Comparison of ENCODE assay signal across 18 cellular contexts in genomic region chr9:17088566-17088965, GRCh38. TPM values are rescaled to one million over a fixed set of nuclear protein-coding genes. Genes with fewer than 3 reads are reported as not detected.
DNase-seq lines count a peak whose midpoint lies in the region; ATAC-seq and TF ChIP-seq lines count a peak whose summit lies in the region.
"Had no signal": no experiment of that assay in that cellular context is flagged by ENCODE, and none has a peak within 500 bp of the region (broad histone marks: within the 10 kb centered on the region; RNA-seq: fewer than 3 reads in every experiment).

No MANE protein-coding gene starts in this region.

- H3K4me3 Mint-ChIP-seq in GM23338 = no peak overlapping the region
- no peak overlapping the region for H3K4me3 Mint-ChIP-seq in naive thymus-derived CD8-positive, alpha-beta T cell
- no peak overlapping the region for H3K4me3 Mint-ChIP-seq in stimulated activated effector memory CD8-positive, alpha-beta T cell treated with anti-CD3 and anti-CD28 coated beads, Interleukin-12 subunit alpha, Interleukin-12 subunit beta, amount 100 ng/mL, for 72 hours
- no peak overlapping the region for H3K4me3 Mint-ChIP-seq in stimulated activated naive B cell treated with anti-CD40 and anti-IgM and Interleukin-4, amounts not matched to agents 10 μg/mL and 1 μg/mL and 100 μg/mL, for 72 hours
- H3K4me3 Mint-ChIP-seq: CD14-positive monocyte; CD8-positive, alpha-beta T cell; IgD-negative memory B cell had no signal

- H3K4me2 ChIP-seq in GM23338 = no peak overlapping the region
- no peak overlapping the region for H3K4me2 ChIP-seq in osteoblast (ENCODE audit: insufficient read depth, low read length)
- H3K4me2 ChIP-seq: BLaER1 had no signal

- no peaks in the 10 kb centered on the region for H3K27me3 Mint-ChIP-seq in GM23338 (ENCODE audit: insufficient read depth, low read depth, poor library complexity)
- peaks cover 0 to 3% (median 0%) of the 10 kb centered on the region in 5 donors for H3K27me3 Mint-ChIP-seq in naive thymus-derived CD8-positive, alpha-beta T cell
- peaks cover 0 to 4% of the 10 kb centered on the region in 2 donors for H3K27me3 Mint-ChIP-seq in stimulated activated naive B cell treated with anti-CD40 and anti-IgM and Interleukin-4, amounts not matched to agents 10 μg/mL and 1 μg/mL and 100 μg/mL, for 72 hours
- H3K27me3 Mint-ChIP-seq: IgD-negative memory B cell had no signal

- H2AFZ ChIP-seq in GM23338 (peak overlapping the region; percentile 63), osteoblast (ENCODE audit: low read length) (no peak overlapping the region)

- TF ChIP-seq CTCF in GM23338 (conservative IDR thresholded peaks at IDR 0.05; ENCODE audit: low read depth in 2 of 2) = no peak
- no peak for TF ChIP-seq CTCF in choroid plexus epithelial cell (conservative IDR thresholded peaks at IDR 0.05; ENCODE audit: low read depth, low read length)
- TF ChIP-seq CTCF in osteoblast (IDR thresholded peaks at IDR 0.05; ENCODE audit: extremely low read depth, low read depth, low read length) = no peak

- H3K4me3 ChIP-seq in GM23338 (no peak overlapping the region), choroid plexus epithelial cell (ENCODE audit: low read depth, low read length) (no peak overlapping the region), osteoblast (ENCODE audit: insufficient read depth, low read length) (no peak overlapping the region)
- H3K4me3 ChIP-seq: BLaER1, GM12878 had no signal

- H3K4me1 ChIP-seq in GM23338 (ENCODE audit: insufficient read depth) = no peaks in the 10 kb centered on the region
- H3K4me1 ChIP-seq in osteoblast (ENCODE audit: insufficient read depth, low read length) = no peaks in the 10 kb centered on the region
- H3K4me1 ChIP-seq: BLaER1 had no signal

- no peak overlapping the region for H3K27ac Mint-ChIP-seq in GM23338
- H3K27ac Mint-ChIP-seq in naive thymus-derived CD8-positive, alpha-beta T cell = no peak overlapping the region
- no peak overlapping the region for H3K27ac Mint-ChIP-seq in stimulated activated effector memory CD8-positive, alpha-beta T cell treated with anti-CD3 and anti-CD28 coated beads, Interleukin-12 subunit alpha, Interleukin-12 subunit beta, amount 100 ng/mL, for 72 hours
- no peak overlapping the region for H3K27ac Mint-ChIP-seq in stimulated activated naive B cell treated with anti-CD40 and anti-IgM and Interleukin-4, amounts not matched to agents 10 μg/mL and 1 μg/mL and 100 μg/mL, for 72 hours
- H3K27ac Mint-ChIP-seq: CD14-positive monocyte; CD8-positive, alpha-beta T cell; IgD-negative memory B cell had no signal

- H3K4me1 Mint-ChIP-seq in GM23338 = no peaks in the 10 kb centered on the region
- H3K4me1 Mint-ChIP-seq in naive thymus-derived CD8-positive, alpha-beta T cell = no peaks in the 10 kb centered on the region
- H3K4me1 Mint-ChIP-seq in stimulated activated effector memory CD8-positive, alpha-beta T cell treated with anti-CD3 and anti-CD28 coated beads, Interleukin-12 subunit alpha, Interleukin-12 subunit beta, amount 100 ng/mL, for 72 hours = no peaks in the 10 kb centered on the region
- no peaks in the 10 kb centered on the region for H3K4me1 Mint-ChIP-seq in stimulated activated naive B cell treated with anti-CD40 and anti-IgM and Interleukin-4, amounts not matched to agents 10 μg/mL and 1 μg/mL and 100 μg/mL, for 72 hours
- H3K4me1 Mint-ChIP-seq: CD14-positive monocyte had no signal

- H3K79me2 ChIP-seq in GM23338 (replicated peaks; ENCODE audit: insufficient read depth) (no peaks in the 10 kb centered on the region), osteoblast (ENCODE audit: insufficient read depth, low read length) (no peaks in the 10 kb centered on the region)

- H4K20me1 ChIP-seq in GM23338 (replicated peaks; ENCODE audit: insufficient read depth) = no peaks in the 10 kb centered on the region
- no peaks in the 10 kb centered on the region for H4K20me1 ChIP-seq in osteoblast (ENCODE audit: insufficient read depth, low read length)
- H4K20me1 ChIP-seq: BLaER1 had no signal

- H3K27me3 ChIP-seq in GM23338 (ENCODE audit: insufficient read depth) (no peaks in the 10 kb centered on the region), osteoblast (ENCODE audit: insufficient read depth, low read length) (no peaks in the 10 kb centered on the region)
- H3K27me3 ChIP-seq: BLaER1 had no signal

- H3K36me3 ChIP-seq in GM23338 (ENCODE audit: insufficient read depth) = no peaks in the 10 kb centered on the region
- H3K36me3 ChIP-seq in osteoblast (ENCODE audit: insufficient read depth, low read length) = no peaks in the 10 kb centered on the region
- H3K36me3 ChIP-seq: BLaER1 had no signal

- H3K9me3 ChIP-seq in osteoblast (ENCODE audit: low read depth, low read length) = no peaks in the 10 kb centered on the region
- H3K9me3 ChIP-seq: BLaER1 had no signal

- H3K9me2 ChIP-seq in GM23338 (ENCODE audit: insufficient read depth) = no peaks in the 10 kb centered on the region

- H3K36me3 Mint-ChIP-seq in GM23338 (ENCODE audit: low read depth) = no peaks in the 10 kb centered on the region
- no peaks in the 10 kb centered on the region for H3K36me3 Mint-ChIP-seq in naive thymus-derived CD8-positive, alpha-beta T cell
- no peaks in the 10 kb centered on the region for H3K36me3 Mint-ChIP-seq in stimulated activated effector memory CD8-positive, alpha-beta T cell treated with anti-CD3 and anti-CD28 coated beads, Interleukin-12 subunit alpha, Interleukin-12 subunit beta, amount 100 ng/mL, for 72 hours
- no peaks in the 10 kb centered on the region for H3K36me3 Mint-ChIP-seq in stimulated activated naive B cell treated with anti-CD40 and anti-IgM and Interleukin-4, amounts not matched to agents 10 μg/mL and 1 μg/mL and 100 μg/mL, for 72 hours
- H3K36me3 Mint-ChIP-seq: CD14-positive monocyte; CD8-positive, alpha-beta T cell; IgD-negative memory B cell had no signal

- no peak overlapping the region for H3K27ac ChIP-seq in GM23338 (ENCODE audit: low read depth)
- no peak overlapping the region for H3K27ac ChIP-seq in osteoblast (ENCODE audit: low read depth, low read length)
- H3K27ac ChIP-seq: BLaER1, HL-60 had no signal

- H3K9me3 Mint-ChIP-seq in GM23338 = no peaks in the 10 kb centered on the region
- peaks cover 0 to 3% (median 0%) of the 10 kb centered on the region in 9 donors for H3K9me3 Mint-ChIP-seq in naive thymus-derived CD8-positive, alpha-beta T cell
- peaks cover 8% of the 10 kb centered on the region for H3K9me3 Mint-ChIP-seq in stimulated activated effector memory CD8-positive, alpha-beta T cell treated with anti-CD3 and anti-CD28 coated beads, Interleukin-12 subunit alpha, Interleukin-12 subunit beta, amount 100 ng/mL, for 72 hours
- no peaks in the 10 kb centered on the region for H3K9me3 Mint-ChIP-seq in stimulated activated naive B cell treated with anti-CD40 and anti-IgM and Interleukin-4, amounts not matched to agents 10 μg/mL and 1 μg/mL and 100 μg/mL, for 72 hours
- H3K9me3 Mint-ChIP-seq: CD8-positive, alpha-beta T cell had no signal

- ATAC-seq in GM23338 = no peak
- ATAC-seq in naive thymus-derived CD8-positive, alpha-beta T cell = no peak
- no peak for ATAC-seq in stimulated activated effector memory CD8-positive, alpha-beta T cell treated with anti-CD3 and anti-CD28 coated beads, Interleukin-12 subunit alpha, Interleukin-12 subunit beta, amount 100 ng/mL, for 72 hours
- ATAC-seq in stimulated activated naive B cell treated with anti-CD40 and anti-IgM and Interleukin-4, amounts not matched to agents 10 μg/mL and 1 μg/mL and 100 μg/mL, for 72 hours (replicated peaks) = no peak
- ATAC-seq: CD8-positive, alpha-beta T cell; GM12878 had no signal

- DNase-seq in GM23338 (ENCODE audit: low spot score) (peak; percentile 1), choroid plexus epithelial cell (ENCODE audit: low read depth) (peak; percentile 20), osteoblast (ENCODE audit: insufficient read length, low spot score, missing footprints) (peak; percentile 31), NCI-H226 (no peak)
- no peak for DNase-seq in naive thymus-derived CD8-positive, alpha-beta T cell
- no peak for DNase-seq in stimulated activated effector memory CD8-positive, alpha-beta T cell treated with anti-CD3 and anti-CD28 coated beads, Interleukin-12 subunit alpha, Interleukin-12 subunit beta, amount 100 ng/mL, for 72 hours (ENCODE audit: low spot score in 2 of 2)
- DNase-seq in stimulated activated naive B cell treated with anti-CD40 and anti-IgM and Interleukin-4, amounts not matched to agents 10 μg/mL and 1 μg/mL and 100 μg/mL, for 72 hours = no peak
- DNase-seq: 8988T; Calu3; CD8-positive, alpha-beta T cell; DMS79 treated with DMSO at 0.1 percent for 48 hours; EL; HCEC 1CT had no signal

- POLR2A ChIA-PET in naive thymus-derived CD8-positive, alpha-beta T cell (lab: Charles Lee) = no interaction called here

- H3F3A ChIP-seq in GM23338 (replicated peaks; ENCODE audit: low read depth) = no peaks in the 10 kb centered on the region

TF ChIP-seq in GM23338, 12 proteins besides CTCF, POLR2A, EP300 and RAD21 (continues in another document):
- TF ChIP-seq ZNF114 (CRISPR knock-in tag; IDR thresholded peaks at IDR 0.05) (no peak), EZH2phosphoT487 (IDR thresholded peaks at IDR 0.05; ENCODE audit: unreplicated experiment) (no peak), ZNF331 (CRISPR knock-in tag; IDR thresholded peaks at IDR 0.05; ENCODE audit: low read depth) (no peak)

RNA-seq across cellular contexts. Expression of gene CNTLN, which starts 46.3 kb away (rescaled TPM):
- total RNA-seq in GM23338 (2014; rRNA removed; shearing (Covaris generic)) = 12.1 and 17.7 TPM in 2 replicates
- polyA plus RNA-seq in GM23338 (2016; fragmentation: Nextera tagmentation; extraction: Ambion mirVana) = 18.0 and 21.8 TPM in 2 replicates
- total RNA-seq in osteoblast = 17.7 and 18.6 TPM in 2 replicates
- total RNA-seq in naive thymus-derived CD8-positive, alpha-beta T cell = not detected
- not detected for polyA plus RNA-seq in naive thymus-derived CD8-positive, alpha-beta T cell
- total RNA-seq: CD8-positive, alpha-beta T cell had no signal

Comparison
In these comparisons a context has a peak if more than half of its experiments do, and no peak if none do; other contexts are left out.
1. DNase-seq: peak in GM23338 (single experiment), choroid plexus epithelial cell (single experiment) and osteoblast (single experiment); none in NCI-H226 (single experiment), naive thymus-derived CD8-positive, alpha-beta T cell (0 of 10), stimulated activated effector memory CD8-positive, alpha-beta T cell treated with anti-CD3 and anti-CD28 coated beads, Interleukin-12 subunit alpha, Interleukin-12 subunit beta, amount 100 ng/mL, for 72 hours (0 of 2) and stimulated activated naive B cell treated with anti-CD40 and anti-IgM and Interleukin-4, amounts not matched to agents 10 μg/mL and 1 μg/mL and 100 μg/mL, for 72 hours (single experiment).
2. RNA of gene CNTLN, which starts 46.3 kb away (total RNA-seq): 17.7 to 18.6 TPM in osteoblast and 12.1 to 17.7 TPM in GM23338; not detected in naive thymus-derived CD8-positive, alpha-beta T cell; every median in the first group is over 10 times any median in the second.